In genomic region chr17:47323382-47324223, GRCh38 we compare ENCODE assay signal across 1 cellular context.
A peak's percentile ranks its signal among the peaks of the same experiment; 100 is the strongest.
TF ChIP-seq lines count a peak whose summit lies in the region.

Gene EFCAB13 (plus strand): TSS chr17:47323955. CDS start chr17:47328354, 4,399 bp downstream.

TF ChIP-seq in HepG2, 621 proteins besides CTCF, POLR2A, EP300 and RAD21 (continued from another document and continues in another):
- TF ChIP-seq ZNF296 (CRISPR knock-in tag; conservative IDR thresholded peaks at IDR 0.05) (peak; percentile 92; the same call in 1 of the 2 replicates), TOE1 (CRISPR knock-in tag; IDR thresholded peaks at IDR 0.05) (peak; percentile 84; the same call in 1 of the 2 replicates), ADNP (CRISPR knock-in tag; IDR thresholded peaks at IDR 0.05) (no peak; the same call in 1 of the 2 replicates), PTBP1 (IDR thresholded peaks at IDR 0.05; ENCODE audit: low read depth, low read length, poor library complexity, severe bottlenecking) (no peak), BCL6 (CRISPR knock-in tag; IDR thresholded peaks at IDR 0.05) (peak; percentile 61), ZNF253 (CRISPR knock-in tag; IDR thresholded peaks at IDR 0.05; ENCODE audit: borderline replicate concordance) (peak; percentile 89), HHEX (CRISPR knock-in tag; IDR thresholded peaks at IDR 0.05) (no peak), NFE2L2 (IDR thresholded peaks at IDR 0.05; ENCODE audit: low read length) (no peak), FOXP1 (IDR thresholded peaks at IDR 0.05) (no peak), FOXP1 (CRISPR knock-in tag; IDR thresholded peaks at IDR 0.05) (no peak), ZNF207 (IDR thresholded peaks at IDR 0.05; ENCODE audit: borderline replicate concordance) (no peak), ZFX (CRISPR knock-in tag; IDR thresholded peaks at IDR 0.05; ENCODE audit: low read depth) (peak; percentile 96), GLMP (CRISPR knock-in tag; IDR thresholded peaks at IDR 0.05; ENCODE audit: borderline replicate concordance) (no peak), ZNF20 (CRISPR knock-in tag; IDR thresholded peaks at IDR 0.05) (no peak), ZNF121 (CRISPR knock-in tag; IDR thresholded peaks at IDR 0.05) (peak; percentile 36; the same call in 1 of the 2 replicates), REST (IDR thresholded peaks at IDR 0.05; ENCODE audit: borderline replicate concordance in 1 of 2, low read depth in 1 of 2, low read length in 2 of 2) (peak in 1 of 2 experiments; percentile 9; a peak in 1 of 4 replicates), ZIK1 (CRISPR knock-in tag; IDR thresholded peaks at IDR 0.05; ENCODE audit: borderline replicate concordance, low read depth) (peak; percentile 99), ZNF276 (CRISPR knock-in tag; IDR thresholded peaks at IDR 0.05; ENCODE audit: low read depth) (peak; percentile 86; the same call in 1 of the 2 replicates), ELF1 (CRISPR knock-in tag; IDR thresholded peaks at IDR 0.05) (no peak), ZNF224 (CRISPR knock-in tag; IDR thresholded peaks at IDR 0.05) (peak; percentile 87), ZBTB21 (CRISPR knock-in tag; IDR thresholded peaks at IDR 0.05) (no peak), MED13 (CRISPR knock-in tag; IDR thresholded peaks at IDR 0.05) (0 out of 2 replicates have a peak, but pooled peaks have one; percentile 62), ZNF251 (CRISPR knock-in tag; IDR thresholded peaks at IDR 0.05) (no peak), FOXO4 (CRISPR knock-in tag; conservative IDR thresholded peaks at IDR 0.05) (peak; percentile 95), ASH2L (IDR thresholded peaks at IDR 0.05; ENCODE audit: insufficient read length, low read depth, low read length) (peak; percentile 81), KDM5B (CRISPR knock-in tag; IDR thresholded peaks at IDR 0.05; ENCODE audit: borderline replicate concordance) (peak; percentile 99), SOX5 (CRISPR knock-in tag; IDR thresholded peaks at IDR 0.05; ENCODE audit: borderline replicate concordance) (peak; percentile 61; the same call in 1 of the 2 replicates), CENPX (CRISPR knock-in tag; IDR thresholded peaks at IDR 0.05) (no peak), USF2 (IDR thresholded peaks at IDR 0.05; ENCODE audit: low read depth, low read length) (peak; percentile 69), USF2 (CRISPR knock-in tag; IDR thresholded peaks at IDR 0.05; ENCODE audit: borderline replicate concordance) (peak; percentile 73; the same call in 1 of the 2 replicates), ZNF83 (CRISPR knock-in tag; IDR thresholded peaks at IDR 0.05; ENCODE audit: borderline replicate concordance) (0 out of 2 replicates have a peak, but pooled peaks have one; percentile 87), SNAPC4 (CRISPR knock-in tag; IDR thresholded peaks at IDR 0.05) (0 out of 2 replicates have a peak, but pooled peaks have one; percentile 13), MIXL1 (CRISPR knock-in tag; IDR thresholded peaks at IDR 0.05) (0 out of 2 replicates have a peak, but pooled peaks have one; percentile 47), ZBTB42 (CRISPR knock-in tag; IDR thresholded peaks at IDR 0.05) (no peak; the same call in none of the 2 replicates), ZBTB38 (CRISPR knock-in tag; IDR thresholded peaks at IDR 0.05) (peak; percentile 70; the same call in 1 of the 2 replicates), TRIM24 (CRISPR knock-in tag; IDR thresholded peaks at IDR 0.05) (peak; percentile 16; the same call in 1 of the 2 replicates), ERF (CRISPR knock-in tag; IDR thresholded peaks at IDR 0.05) (peak; percentile 94), ZNF142 (CRISPR knock-in tag; IDR thresholded peaks at IDR 0.05) (peak; percentile 90)
